In the genomic region with DNA sequence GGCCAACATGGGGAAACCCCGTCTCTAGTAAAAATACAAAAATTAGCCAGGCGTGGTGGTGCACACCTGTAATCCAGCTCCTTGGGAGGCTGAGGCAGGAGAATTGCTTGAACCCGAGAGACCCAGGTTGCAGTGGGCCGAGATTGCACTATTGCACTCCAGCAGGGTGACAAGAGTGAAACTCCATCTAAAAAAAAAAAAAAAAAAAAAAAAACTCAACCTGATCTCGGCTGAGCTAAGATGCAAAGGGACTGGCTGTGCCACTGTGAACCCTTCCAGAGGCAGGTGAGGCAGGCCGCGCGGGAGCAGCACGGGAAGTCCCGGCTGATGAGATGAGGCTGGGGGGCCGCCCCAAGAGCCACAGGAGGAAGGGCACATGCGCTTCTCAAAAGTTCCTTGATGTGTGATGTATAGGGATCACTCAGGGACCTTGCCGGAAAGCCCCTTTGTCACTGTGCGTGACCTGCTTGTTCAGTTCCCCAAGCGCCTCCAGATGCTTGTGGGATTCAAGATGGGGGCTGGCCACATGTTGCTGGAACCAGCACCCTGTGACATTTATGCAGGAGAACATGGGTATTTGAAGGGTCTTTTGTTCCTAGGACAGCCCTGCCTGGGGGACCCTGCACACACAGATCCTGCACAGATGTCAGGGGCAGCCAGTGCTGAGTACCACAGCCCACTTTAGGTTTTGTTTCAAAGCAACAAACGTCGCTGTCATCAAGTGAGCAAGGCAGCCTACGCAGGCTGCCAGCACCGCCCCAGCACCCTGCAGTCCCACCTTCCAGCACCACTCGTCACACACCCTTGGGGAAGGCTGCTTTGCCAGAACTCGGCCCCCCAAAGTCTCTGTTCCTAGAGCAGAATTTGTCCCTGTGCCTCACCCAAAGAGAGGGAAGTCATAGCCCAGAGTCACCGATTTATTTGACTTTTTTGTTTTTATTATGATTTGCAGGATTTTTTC, we compare ENCODE assay signal across 19 cellular contexts.
DNase-seq lines count a peak whose midpoint lies in the region; ATAC-seq and TF ChIP-seq lines count a peak whose summit lies in the region.
"Had no signal": no experiment of that assay in that cellular context is flagged by ENCODE, and none has a peak within 500 bp of the region (broad histone marks: within the 10 kb centered on the region; RNA-seq: fewer than 3 reads in every experiment).

No MANE protein-coding gene starts in this region.

- DNase-seq in GM12865 (ENCODE audit: low read depth) (peak; percentile 92), GM19240 (ENCODE audit: insufficient read length, low spot score) (peak; percentile 46), Panc1 (ENCODE audit: low read depth, low spot score) (no peak), NAMALWA (ENCODE audit: low spot score) (no peak), osteocyte (ENCODE audit: extremely low spot score, unreplicated experiment) (no peak)
- DNase-seq in effector CD8-positive, alpha-beta T cell (lab: John Stamatoyannopoulos, UW), result no peak
- DNase-seq in activated CD4-positive, alpha-beta T cell treated with anti-CD3 and anti-CD28 coated beads, Interleukin-2, amount 50 U/mL, for 4 hours, result no peak
- DNase-seq: activated CD8-positive, alpha-beta T cell treated with anti-CD3 and anti-CD28 coated beads for 36 hours; H9; heart left ventricle; IMR-90; kidney; midbrain; NCI-H1092; NCI-H2227 treated with DMSO at 0.1 percent for 48 hours; ovary had no signal

- no peaks in the 10 kb centered on the region for H3K4me1 ChIP-seq in Panc1 (ENCODE audit: control insufficient read depth, insufficient read depth, low read length)
- H3K4me1 ChIP-seq: SJSA1 had no signal

- BruUV-seq in Panc1 (replicated peaks; lab: Mats Ljungman, UMichigan), result no TSS peak

- peaks cover 19% of the 10 kb centered on the region for H3K36me3 Mint-ChIP-seq in osteocyte (ENCODE audit: unreplicated experiment)

- H3K4me1 Mint-ChIP-seq in osteocyte (ENCODE audit: unreplicated experiment), result no peaks in the 10 kb centered on the region

- H3K36me3 ChIP-seq in Panc1 (ENCODE audit: control insufficient read depth, insufficient read depth, low read length), result no peaks in the 10 kb centered on the region
- H3K36me3 ChIP-seq: ovary had no signal

- POLR2A ChIA-PET in Panc1 (lab: Charles Lee), result no interaction called here

- H3K4me3 ChIP-seq in GM12865 (ENCODE audit: low read depth, low read length) (no peak overlapping the region), Panc1 (ENCODE audit: low read depth in 2 of 2, low read length in 2 of 2) (no peak overlapping the region)
- H3K4me3 ChIP-seq: coronary artery, heart left ventricle, ovary, SJSA1 had no signal

- H3K27me3 ChIP-seq in Panc1 (ENCODE audit: control insufficient read depth, insufficient read depth, low read length), result no peaks in the 10 kb centered on the region
- H3K27me3 ChIP-seq: heart left ventricle, ovary, SJSA1 had no signal

- intact Hi-C loops in Panc1 (cut with micrococcal nuclease; ENCODE audit: unreplicated experiment), result no loop called here

- H3K27ac Mint-ChIP-seq in osteocyte (ENCODE audit: unreplicated experiment), result no peak overlapping the region
- H3K27ac Mint-ChIP-seq: activated CD8-positive, alpha-beta T cell treated with anti-CD3 and anti-CD28 coated beads for 36 hours; H9 had no signal

- H3K9me3 ChIP-seq in Panc1 (ENCODE audit: control insufficient read depth, insufficient read depth, low read depth, low read length), result no peaks in the 10 kb centered on the region
- H3K9me3 ChIP-seq: heart left ventricle, ovary, SJSA1 had no signal

- no peaks in the 10 kb centered on the region for H3K27me3 Mint-ChIP-seq in osteocyte (ENCODE audit: unreplicated experiment)
- H3K27me3 Mint-ChIP-seq: activated CD8-positive, alpha-beta T cell treated with anti-CD3 and anti-CD28 coated beads for 36 hours had no signal

- TF ChIP-seq CTCF in GM12865 (IDR thresholded peaks at IDR 0.05; ENCODE audit: insufficient read depth, low read depth, low read length, missing control alignments) (no peak), Panc1 (IDR thresholded peaks at IDR 0.05) (no peak), osteocyte (IDR thresholded peaks at IDR 0.05) (no peak)

- CTCF ChIA-PET in Panc1 (lab: Charles Lee), result interaction anchor here (0.6 kb wide), 1 partner anchor 76 kb away, joined by 8 read pairs; no protein-coding TSS in a partner anchor

- no peak overlapping the region for H3K27ac ChIP-seq in Panc1 (ENCODE audit: low read length)
- H3K27ac ChIP-seq: coronary artery, heart left ventricle, ovary, SJSA1 had no signal

- in situ Hi-C loops in Panc1 (cut with HindIII; ENCODE audit: low pct_unique_long_range_greater_than_20kb, low sequenced_read_pairs), result no loop called here

- no peak overlapping the region for H3K4me3 Mint-ChIP-seq in osteocyte (ENCODE audit: unreplicated experiment)
- H3K4me3 Mint-ChIP-seq: activated CD8-positive, alpha-beta T cell treated with anti-CD3 and anti-CD28 coated beads for 36 hours; H9 had no signal

- ATAC-seq in HG02678 (IDR thresholded peaks at IDR 0.05; ENCODE audit: unreplicated experiment), result peak; percentile 84
- 0 out of 2 replicates have a peak, but pooled peaks have one; percentile 40 for ATAC-seq in Panc1
- ATAC-seq: activated CD8-positive, alpha-beta T cell treated with anti-CD3 and anti-CD28 coated beads for 36 hours; heart left ventricle had no signal

- no peaks in the 10 kb centered on the region for H3K9me3 Mint-ChIP-seq in osteocyte (ENCODE audit: unreplicated experiment)
- H3K9me3 Mint-ChIP-seq: activated CD8-positive, alpha-beta T cell treated with anti-CD3 and anti-CD28 coated beads for 36 hours; H9 had no signal

Comparison
In these comparisons a context has a peak if more than half of its experiments do, and no peak if none do; other contexts are left out.
1. DNase-seq: peak in GM12865 (single experiment) and GM19240 (single experiment); none in Panc1 (single experiment), NAMALWA (single experiment), osteocyte (single experiment), effector CD8-positive, alpha-beta T cell (single experiment) and activated CD4-positive, alpha-beta T cell treated with anti-CD3 and anti-CD28 coated beads, Interleukin-2, amount 50 U/mL, for 4 hours (0 of 2).